In the genomic region with DNA sequence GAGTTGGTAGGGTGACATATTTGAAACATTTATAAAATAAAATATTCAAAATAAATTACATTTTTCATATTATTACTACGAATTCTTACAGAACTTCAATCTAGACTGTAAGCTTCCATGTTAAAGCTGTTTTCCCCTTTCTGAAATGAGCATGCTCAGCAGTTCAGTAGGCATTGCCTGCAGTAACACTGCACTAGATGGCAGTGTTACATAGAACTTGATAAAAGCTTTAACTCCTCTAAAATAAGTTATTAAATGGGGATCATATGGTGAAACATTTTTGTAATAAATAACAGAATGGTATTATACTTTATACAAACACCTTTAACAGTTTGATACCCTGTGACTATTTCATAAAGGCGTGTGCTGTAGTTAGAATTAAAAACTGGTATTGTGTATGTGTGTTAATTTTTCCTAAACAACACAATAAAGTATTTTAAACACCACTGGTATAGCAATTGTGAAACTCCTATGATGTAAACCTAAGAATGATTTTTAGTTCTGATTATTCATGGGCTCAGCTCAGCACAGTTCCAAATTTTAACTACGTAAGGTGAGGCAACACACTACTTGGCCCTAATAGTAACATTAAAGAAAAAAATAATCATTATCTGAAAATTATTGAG, we compare ENCODE assay signal across 8 cellular contexts. TPM values are rescaled to one million over a fixed set of nuclear protein-coding genes. Genes with fewer than 3 reads are reported as not detected.
A peak's percentile ranks its signal among the peaks of the same experiment; 100 is the strongest.
DNase-seq lines count a peak whose midpoint lies in the region; ATAC-seq and TF ChIP-seq lines count a peak whose summit lies in the region.

No MANE protein-coding gene starts in this region.

- H2AFZ ChIP-seq in GM23248 (no peak overlapping the region), MM.1S (ENCODE audit: low read length) (no peak overlapping the region)

- H3K9me3 ChIP-seq in GM23248 (ENCODE audit: low read depth): no peaks in the 10 kb centered on the region
- H3K9me3 ChIP-seq in MM.1S (replicated peaks; ENCODE audit: insufficient read depth, low read length): no peaks in the 10 kb centered on the region
- H3K9me3 ChIP-seq in sigmoid colon: peaks cover 0 to 3% (median 0%) of the 10 kb centered on the region in 4 donors

- H3K79me2 ChIP-seq in GM23248 (ENCODE audit: insufficient read depth): no peaks in the 10 kb centered on the region; the same call in 1 of the 2 replicates
- H3K79me2 ChIP-seq in MM.1S (ENCODE audit: low read length): no peaks in the 10 kb centered on the region

- no peak overlapping the region for H3K4me3 ChIP-seq in GM23248
- no peak overlapping the region for H3K4me3 ChIP-seq in MM.1S (ENCODE audit: low read length)
- H3K4me3 ChIP-seq in sigmoid colon: no peak overlapping the region

- WGBS in GM23248 (ENCODE audit: low coverage in 1 of 2, low lambda C conversion rate in 2 of 2, missing lambda C conversion rate in 2 of 2), 2 experiments: 32 to 43% methylated on average over 3 of the region's 3 CpGs
- 68 to 80% methylated on average over 3 of the region's 3 CpGs for WGBS in sigmoid colon, 2 donors

- H3K4me1 ChIP-seq in GM23248 (ENCODE audit: insufficient read depth) (peaks cover 2% of the 10 kb centered on the region), MM.1S (ENCODE audit: low read length) (no peaks in the 10 kb centered on the region), sigmoid colon (no peaks in the 10 kb centered on the region)

- CTCF ChIA-PET in activated CD4-positive, alpha-beta memory T cell treated with anti-CD3 and anti-CD28 coated beads for 36 hours (lab: Charles Lee): interaction anchor here (0.6 to 11.2 kb wide), 66 partner anchors 9 to 400 kb away, joined by 3 to 271 read pairs (median 5); partner anchors contain the start of genes GPR18, GPR183 and UBAC2

- H3K4me1 Mint-ChIP-seq in activated T-cell treated with anti-CD3 and anti-CD28 coated beads, Interleukin-2, amount 50 U/mL, for 72 hours (ENCODE audit: low read depth): peaks cover 75% of the 10 kb centered on the region
- peaks cover 62% of the 10 kb centered on the region for H3K4me1 Mint-ChIP-seq in activated CD4-positive, alpha-beta memory T cell treated with anti-CD3 and anti-CD28 coated beads for 36 hours (ENCODE audit: low read depth)

- TF ChIP-seq CTCF in MM.1S (IDR thresholded peaks at IDR 0.05; ENCODE audit: low read length) (peak; percentile 62), sigmoid colon (IDR thresholded peaks at IDR 0.05) (peak in 3 of 4 experiments; percentile 24 to 54 (median 27))

- peaks cover 2 to 7% of the 10 kb centered on the region in 2 donors for H3K9me3 Mint-ChIP-seq in activated T-cell treated with anti-CD3 and anti-CD28 coated beads, Interleukin-2, amount 50 U/mL, for 72 hours
- peaks cover 9% of the 10 kb centered on the region for H3K9me3 Mint-ChIP-seq in activated CD4-positive, alpha-beta memory T cell treated with anti-CD3 and anti-CD28 coated beads for 36 hours

- peaks cover 14 to 36% of the 10 kb centered on the region in 2 donors for H3K36me3 Mint-ChIP-seq in activated T-cell treated with anti-CD3 and anti-CD28 coated beads, Interleukin-2, amount 50 U/mL, for 72 hours (ENCODE audit: insufficient read depth in 2 of 2)
- H3K36me3 Mint-ChIP-seq in activated CD4-positive, alpha-beta memory T cell treated with anti-CD3 and anti-CD28 coated beads for 36 hours: peaks cover 24% of the 10 kb centered on the region

- H3K4me2 ChIP-seq in GM23248 (ENCODE audit: unreplicated experiment) (no peak overlapping the region), MM.1S (ENCODE audit: low read depth, low read length) (no peak overlapping the region)

- no peak overlapping the region for H3K27ac ChIP-seq in GM23248
- no peak overlapping the region for H3K27ac ChIP-seq in MM.1S (ENCODE audit: low read length)
- H3K27ac ChIP-seq in sigmoid colon: peak overlapping the region in 1 of 4 donors; percentile 22

- H3K9me2 ChIP-seq in GM23248 (ENCODE audit: insufficient read depth): no peaks in the 10 kb centered on the region
- no peaks in the 10 kb centered on the region for H3K9me2 ChIP-seq in MM.1S (replicated peaks; ENCODE audit: insufficient read depth, low read length)

- 0 out of 2 replicates have a peak, but pooled peaks cover 1% of the 10 kb centered on the region for H4K20me1 ChIP-seq in GM23248 (ENCODE audit: insufficient read depth)
- 0 out of 2 replicates have a peak, but pooled peaks cover 6% of the 10 kb centered on the region for H4K20me1 ChIP-seq in MM.1S (ENCODE audit: insufficient read depth, low read length)

- TF ChIP-seq POLR2A in sigmoid colon (IDR thresholded peaks at IDR 0.05): no peak

- no peak for DNase-seq in activated T-cell treated with anti-CD3 and anti-CD28 coated beads, Interleukin-2, amount 50 U/mL, for 72 hours
- no peak for DNase-seq in activated T-cell treated with anti-CD3 and anti-CD28 coated beads for 4 hours
- peak; percentile 84 for DNase-seq in GM23248
- DNase-seq in MM.1S: peak; percentile 63
- DNase-seq in activated CD4-positive, alpha-beta memory T cell treated with anti-CD3 and anti-CD28 coated beads for 36 hours: no peak
- DNase-seq in glomerular visceral epithelial cell (ENCODE audit: extremely low spot score): peak; percentile 54
- DNase-seq in sigmoid colon: no peak
- no peak for DNase-seq in ecto neural progenitor cell (ENCODE audit: low spot score)

- H3K9ac ChIP-seq in GM23248: no peak overlapping the region
- H3K9ac ChIP-seq in MM.1S (ENCODE audit: low read length): no peak overlapping the region

- ATAC-seq in activated T-cell treated with anti-CD3 and anti-CD28 coated beads, Interleukin-2, amount 50 U/mL, for 72 hours (replicated peaks in 1 of 2): peak; percentile 56 to 68

- POLR2A ChIA-PET in activated CD4-positive, alpha-beta memory T cell treated with anti-CD3 and anti-CD28 coated beads for 36 hours (lab: Charles Lee): interaction anchor here (0.6 to 3.2 kb wide), 18 partner anchors 12 to 166 kb away, joined by 3 to 26 read pairs (median 4); partner anchors contain the start of gene UBAC2

- peak overlapping the region; percentile 90 for H3K27ac Mint-ChIP-seq in activated T-cell treated with anti-CD3 and anti-CD28 coated beads, Interleukin-2, amount 50 U/mL, for 72 hours
- H3K27ac Mint-ChIP-seq in activated CD4-positive, alpha-beta memory T cell treated with anti-CD3 and anti-CD28 coated beads for 36 hours: peak overlapping the region; percentile 62

- TF ChIP-seq EP300 in sigmoid colon (IDR thresholded peaks at IDR 0.05): no peak

- H3K27me3 ChIP-seq in GM23248 (replicated peaks; ENCODE audit: insufficient read depth) (no peaks in the 10 kb centered on the region), MM.1S (replicated peaks; ENCODE audit: insufficient read depth, low read length) (no peaks in the 10 kb centered on the region), sigmoid colon (no peaks in the 10 kb centered on the region)

- in situ Hi-C loops in GM23248 (cut with MboI): loop anchor here (5.0 to 10.0 kb wide), 2 partner anchors 95 to 168 kb away; no protein-coding TSS in a partner anchor

- H3K4me3 Mint-ChIP-seq in activated T-cell treated with anti-CD3 and anti-CD28 coated beads, Interleukin-2, amount 50 U/mL, for 72 hours: peak overlapping the region in 1 of 2 donors; percentile 15
- H3K4me3 Mint-ChIP-seq in activated CD4-positive, alpha-beta memory T cell treated with anti-CD3 and anti-CD28 coated beads for 36 hours: no peak overlapping the region

- no peaks in the 10 kb centered on the region for H3K27me3 Mint-ChIP-seq in activated T-cell treated with anti-CD3 and anti-CD28 coated beads, Interleukin-2, amount 50 U/mL, for 72 hours (ENCODE audit: low read depth)
- H3K27me3 Mint-ChIP-seq in activated CD4-positive, alpha-beta memory T cell treated with anti-CD3 and anti-CD28 coated beads for 36 hours: no peaks in the 10 kb centered on the region

- H3K36me3 ChIP-seq in GM23248 (ENCODE audit: low read depth): no peaks in the 10 kb centered on the region
- H3K36me3 ChIP-seq in MM.1S (replicated peaks; ENCODE audit: insufficient read depth, low read length): no peaks in the 10 kb centered on the region
- peaks cover 0 to 3% (median 0%) of the 10 kb centered on the region in 4 donors for H3K36me3 ChIP-seq in sigmoid colon

- intact Hi-C loops in activated CD4-positive, alpha-beta memory T cell treated with anti-CD3 and anti-CD28 coated beads for 36 hours (cut with micrococcal nuclease): loop anchor here (1.0 to 5.0 kb wide), 7 partner anchors 19 to 388 kb away; partner anchors contain the start of genes CLYBL and GPR183
- intact Hi-C loops in sigmoid colon (cut with DNase I): loop anchor here (2.0 kb wide), 1 partner anchor 167 kb away; no protein-coding TSS in a partner anchor

- H3F3A ChIP-seq in GM23248 (ENCODE audit: insufficient read depth) (peaks cover 5% of the 10 kb centered on the region), MM.1S (ENCODE audit: insufficient read depth, low read length) (no peaks in the 10 kb centered on the region)

RNA-seq across cellular contexts. Expression of gene GPR18, which starts 11.6 kb away (rescaled TPM):
- total RNA-seq in activated T-cell treated with anti-CD3 and anti-CD28 coated beads, Interleukin-2, amount 50 U/mL, for 72 hours: 10 to 100 TPM; 12.4 to 17.3 TPM
- total RNA-seq in GM23248 (2014; rRNA removed; shearing (Covaris generic)): not detected in 2 replicates
- 0.22 and 0.46 TPM in 2 replicates for polyA plus RNA-seq in GM23248 (2016; fragmentation: Nextera tagmentation; extraction: Ambion mirVana)
- 1 to 10 TPM; 2.4 to 2.8 TPM for total RNA-seq in activated CD4-positive, alpha-beta memory T cell treated with anti-CD3 and anti-CD28 coated beads for 36 hours
- under 1 TPM in 1 of 4 donors, not detected in 3; 0.83 TPM for total RNA-seq in sigmoid colon
- polyA plus RNA-seq in sigmoid colon: 1 to 10 TPM in 1 of 3 donors, not detected in 2; 7.5 TPM

RNA-seq across cellular contexts. Expression of gene GPR183, which starts 37.5 kb away (rescaled TPM):
- total RNA-seq in activated T-cell treated with anti-CD3 and anti-CD28 coated beads, Interleukin-2, amount 50 U/mL, for 72 hours: 10 to 100 TPM; 32.8 to 57.5 TPM
- total RNA-seq in GM23248 (2014; rRNA removed; shearing (Covaris generic)): not detected in 2 replicates
- polyA plus RNA-seq in GM23248 (2016; fragmentation: Nextera tagmentation; extraction: Ambion mirVana): 0.25 and 0.33 TPM in 2 replicates
- 10 to 100 TPM; 46.4 to 47.1 TPM for total RNA-seq in activated CD4-positive, alpha-beta memory T cell treated with anti-CD3 and anti-CD28 coated beads for 36 hours
- 10 to 100 TPM; 30.9 to 36.4 (median 33.2) TPM for total RNA-seq in sigmoid colon
- 10 to 100 TPM in 2 of 3 donors, 1 to 10 TPM in 1; 4.8 to 20.2 (median 10.4) TPM for polyA plus RNA-seq in sigmoid colon

Comparison
In these comparisons a context has a peak if more than half of its experiments do, and no peak if none do; other contexts are left out.
1. DNase-seq: peak in GM23248 (single experiment), MM.1S (single experiment) and glomerular visceral epithelial cell (single experiment); none in activated T-cell treated with anti-CD3 and anti-CD28 coated beads, Interleukin-2, amount 50 U/mL, for 72 hours (0 of 2), activated T-cell treated with anti-CD3 and anti-CD28 coated beads for 4 hours (single experiment), activated CD4-positive, alpha-beta memory T cell treated with anti-CD3 and anti-CD28 coated beads for 36 hours (single experiment), sigmoid colon (single experiment) and ecto neural progenitor cell (single experiment).
2. RNA of gene GPR183, which starts 37.5 kb away (total RNA-seq): 32.8 to 57.5 TPM in activated T-cell treated with anti-CD3 and anti-CD28 coated beads, Interleukin-2, amount 50 U/mL, for 72 hours, 46.4 to 47.1 TPM in activated CD4-positive, alpha-beta memory T cell treated with anti-CD3 and anti-CD28 coated beads for 36 hours and 30.9 to 36.4 TPM in sigmoid colon; not detected in GM23248; every median in the first group is over 10 times any median in the second.